16 cellular contexts compared by ENCODE assay signal in genomic region chr7:144238530-144239082, GRCh38. TPM values are rescaled to one million over a fixed set of nuclear protein-coding genes. Genes with fewer than 3 reads are reported as not detected.
A peak's percentile ranks its signal among the peaks of the same experiment; 100 is the strongest.
DNase-seq lines count a peak whose midpoint lies in the region; ATAC-seq, FAIRE-seq and TF ChIP-seq lines count a peak whose summit lies in the region.
"Not testable (repeated sequence)": the region's sequence is repeated elsewhere in the genome, so short reads cannot be mapped to it uniquely, and the experiment has no call there.
"Had no signal": no experiment of that assay in that cellular context is flagged by ENCODE, and none has a peak within 500 bp of the region (broad histone marks: within the 10 kb centered on the region; RNA-seq: fewer than 3 reads in every experiment).

No MANE protein-coding gene starts in this region.

- not testable (repeated sequence) for H2BK5ac ChIP-seq in mesendoderm (ENCODE audit: low read length)

- H3K79me1 ChIP-seq in mesendoderm (ENCODE audit: low read length): not testable (repeated sequence)

- not testable (repeated sequence) for H3K4ac ChIP-seq in mesendoderm (ENCODE audit: low read depth, low read length)

- dilution Hi-C loops in endothelial cell of umbilical vein (cut with MboI; ENCODE audit: extremely low pct_ligation_motif_present, low sequenced_read_pairs): not testable (repeated sequence)

- not testable (repeated sequence) for H3K4me3 Mint-ChIP-seq in GM23338; activated CD8-positive, alpha-beta memory T cell treated with anti-CD3 and anti-CD28 coated beads, Interleukin-2, amount 10 ng/mL, durations not matched to agents 7 days and 5 days

- TF ChIP-seq CTCF in GM23338 (conservative IDR thresholded peaks at IDR 0.05; ENCODE audit: low read depth in 2 of 2); PC-3 (conservative IDR thresholded peaks at IDR 0.05; ENCODE audit: low read depth, low read length); endothelial cell of umbilical vein (IDR thresholded peaks at IDR 0.05; ENCODE audit: extremely low read depth in 1 of 2, insufficient read depth in 1 of 2, low read depth in 1 of 2, low read length in 2 of 2); upper lobe of right lung (IDR thresholded peaks at IDR 0.05): not testable (repeated sequence)

- H3K9me3 ChIP-seq in PC-3 (ENCODE audit: low read length); endothelial cell of umbilical vein (replicated peaks; ENCODE audit: control insufficient read depth, insufficient read depth, low read length); upper lobe of right lung: not testable (repeated sequence)

- not testable (repeated sequence) for H3K27ac Mint-ChIP-seq in GM23338; activated CD8-positive, alpha-beta memory T cell treated with anti-CD3 and anti-CD28 coated beads, Interleukin-2, amount 10 ng/mL, durations not matched to agents 7 days and 5 days

- not testable (repeated sequence) for H3K4me2 ChIP-seq in GM23338; PC-3 (ENCODE audit: low read length); endothelial cell of umbilical vein (ENCODE audit: insufficient read depth, low read length); mesendoderm (ENCODE audit: low read length)

- not testable (repeated sequence) for H3K9me3 Mint-ChIP-seq in GM23338; activated CD8-positive, alpha-beta memory T cell treated with anti-CD3 and anti-CD28 coated beads, Interleukin-2, amount 10 ng/mL, durations not matched to agents 7 days and 5 days (ENCODE audit: low read depth)

- not testable (repeated sequence) for H2BK120ac ChIP-seq in mesendoderm (ENCODE audit: low read depth, low read length)

- FAIRE-seq in endothelial cell of umbilical vein (lab: Jason Lieb, UNC): not testable (repeated sequence)

- not testable (repeated sequence) for H2BK15ac ChIP-seq in mesendoderm (replicated peaks; ENCODE audit: low read depth)

- H3K36me3 ChIP-seq in GM23338 (ENCODE audit: insufficient read depth); PC-3 (ENCODE audit: low read depth, low read length); endothelial cell of umbilical vein (ENCODE audit: control insufficient read depth in 2 of 2, extremely low read depth in 1 of 2, insufficient read depth in 2 of 2, low read length in 2 of 2); mesendoderm (ENCODE audit: control insufficient read depth, insufficient read depth, low read length); upper lobe of right lung: not testable (repeated sequence)

- H3K27me3 Mint-ChIP-seq in GM23338 (ENCODE audit: insufficient read depth, low read depth, poor library complexity); activated CD8-positive, alpha-beta memory T cell treated with anti-CD3 and anti-CD28 coated beads, Interleukin-2, amount 10 ng/mL, durations not matched to agents 7 days and 5 days: not testable (repeated sequence)

- CTCF ChIA-PET in PC-3 (lab: Charles Lee); activated CD8-positive, alpha-beta memory T cell treated with anti-CD3 and anti-CD28 coated beads, Interleukin-2, amount 10 ng/mL, durations not matched to agents 7 days and 5 days (lab: Charles Lee); endothelial cell of umbilical vein (lab: Charles Lee): not testable (repeated sequence)

- not testable (repeated sequence) for H2AK5ac ChIP-seq in mesendoderm (ENCODE audit: low read length)

- H3K27ac ChIP-seq in GM23338 (ENCODE audit: low read depth); PC-3 (ENCODE audit: low read length); endothelial cell of umbilical vein (ENCODE audit: insufficient read depth, low read depth, low read length); mesendoderm (ENCODE audit: low read depth, low read length); upper lobe of right lung: not testable (repeated sequence)

- DNase-seq in GM23338 (ENCODE audit: low spot score) (peak; percentile 2), PC-3 (peak; percentile 0), endothelial cell of umbilical vein (ENCODE audit: low read depth, low spot score) (peak; percentile 0), mesendoderm (peak; percentile 0)
- DNase-seq in activated CD8-positive, alpha-beta memory T cell treated with anti-CD3 and anti-CD28 coated beads, Interleukin-2, amount 10 ng/mL, durations not matched to agents 7 days and 5 days: peak; percentile 22
- DNase-seq in Right ventricle myocardium inferior (ENCODE audit: missing footprints); upper lobe of right lung: not testable (repeated sequence)

- not testable (repeated sequence) for H3K36me3 Mint-ChIP-seq in GM23338 (ENCODE audit: low read depth); activated CD8-positive, alpha-beta memory T cell treated with anti-CD3 and anti-CD28 coated beads, Interleukin-2, amount 10 ng/mL, durations not matched to agents 7 days and 5 days

- intact Hi-C loops in PC-3 (cut with micrococcal nuclease); endothelial cell of umbilical vein (cut with micrococcal nuclease); Right ventricle myocardium inferior (cut with DNase I); upper lobe of right lung (cut with DNase I): not testable (repeated sequence)

- H3K4me1 ChIP-seq in GM23338 (ENCODE audit: insufficient read depth); PC-3 (ENCODE audit: insufficient read depth, low read length); endothelial cell of umbilical vein (ENCODE audit: control insufficient read depth, extremely low read depth, insufficient read depth, low read length); mesendoderm (ENCODE audit: control insufficient read depth, low read depth, low read length); upper lobe of right lung: not testable (repeated sequence)

- not testable (repeated sequence) for H3K27me3 ChIP-seq in GM23338 (ENCODE audit: insufficient read depth); PC-3 (ENCODE audit: low read length); endothelial cell of umbilical vein (ENCODE audit: control insufficient read depth in 2 of 2, insufficient read depth in 2 of 2, low read length in 2 of 2); mesendoderm (ENCODE audit: insufficient read depth, low read length, poor library complexity); upper lobe of right lung

- H3K79me2 ChIP-seq in GM23338 (replicated peaks; ENCODE audit: insufficient read depth); PC-3 (ENCODE audit: low read length); endothelial cell of umbilical vein (ENCODE audit: control insufficient read depth, insufficient read depth, low read length); mesendoderm (ENCODE audit: control insufficient read depth, insufficient read depth, low read length): not testable (repeated sequence)

- BruUV-seq in PC-3 (replicated peaks; lab: Mats Ljungman, UMichigan); endothelial cell of umbilical vein (replicated peaks; lab: Mats Ljungman, UMichigan): not testable (repeated sequence)

- WGBS in mesendoderm (ENCODE audit: extremely low coverage, insufficient coverage, low lambda C conversion rate): no CpG with 5 or more reads among the region's 2 CpGs

- H3K9me1 ChIP-seq in endothelial cell of umbilical vein (replicated peaks; ENCODE audit: control insufficient read depth, extremely low read depth, insufficient read depth, low read length): not testable (repeated sequence)

- not testable (repeated sequence) for H4K5ac ChIP-seq in mesendoderm (ENCODE audit: low read length)

- TF ChIP-seq POLR2A in endothelial cell of umbilical vein (IDR thresholded peaks at IDR 0.05; ENCODE audit: low read depth, low read length): not testable (repeated sequence)

- peak; percentile 93 for ATAC-seq in GM23338
- ATAC-seq in PC-3; activated CD8-positive, alpha-beta memory T cell treated with anti-CD3 and anti-CD28 coated beads, Interleukin-2, amount 10 ng/mL, durations not matched to agents 7 days and 5 days: not testable (repeated sequence)
- peak; percentile 9 for ATAC-seq in Right ventricle myocardium inferior
- ATAC-seq in upper lobe of right lung: peak; percentile 42

- not testable (repeated sequence) for H4K8ac ChIP-seq in mesendoderm (ENCODE audit: low read depth, low read length)

- H3K4me3 ChIP-seq in GM23338; PC-3 (ENCODE audit: low read length); endothelial cell of umbilical vein (replicated peaks in 1 of 3; ENCODE audit: insufficient read depth in 1 of 3, low read depth in 1 of 3, low read length in 3 of 3); mesendoderm (ENCODE audit: low read length); upper lobe of right lung: not testable (repeated sequence)

- not testable (repeated sequence) for H4K20me1 ChIP-seq in GM23338 (replicated peaks; ENCODE audit: insufficient read depth); PC-3 (ENCODE audit: low read length); endothelial cell of umbilical vein (replicated peaks; ENCODE audit: control insufficient read depth, extremely low read depth, insufficient read depth, low read length)

- not testable (repeated sequence) for H3K56ac ChIP-seq in mesendoderm (ENCODE audit: low read length)

- POLR2A ChIA-PET in PC-3 (lab: Charles Lee; ENCODE audit: unreplicated experiment); endothelial cell of umbilical vein (lab: Charles Lee): not testable (repeated sequence)

- not testable (repeated sequence) for H3K9me2 ChIP-seq in GM23338 (ENCODE audit: insufficient read depth); PC-3 (replicated peaks; ENCODE audit: low read length)

- H3K9ac ChIP-seq in PC-3 (ENCODE audit: low read length); endothelial cell of umbilical vein (replicated peaks; ENCODE audit: extremely low read depth, insufficient read depth, low read length); mesendoderm (ENCODE audit: low read length): not testable (repeated sequence)

- H3K18ac ChIP-seq in mesendoderm (ENCODE audit: low read length): not testable (repeated sequence)

- not testable (repeated sequence) for H3K23ac ChIP-seq in mesendoderm (ENCODE audit: low read length)

- not testable (repeated sequence) for H3F3A ChIP-seq in GM23338 (replicated peaks; ENCODE audit: low read depth); PC-3 (ENCODE audit: low read length, unreplicated experiment)

- not testable (repeated sequence) for H2AFZ ChIP-seq in GM23338; PC-3 (ENCODE audit: low read length); endothelial cell of umbilical vein (ENCODE audit: low read depth, low read length)

- not testable (repeated sequence) for H3K4me1 Mint-ChIP-seq in GM23338; activated CD8-positive, alpha-beta memory T cell treated with anti-CD3 and anti-CD28 coated beads, Interleukin-2, amount 10 ng/mL, durations not matched to agents 7 days and 5 days

RNA-seq across cellular contexts. Expression of gene OR2A42, which starts 0.8 kb away (rescaled TPM):
- 0.27 and 0.28 TPM in 2 replicates for total RNA-seq in GM23338 (2014; rRNA removed; shearing (Covaris generic))
- polyA plus RNA-seq in GM23338 (2016; fragmentation: Nextera tagmentation; extraction: Ambion mirVana) (1.8 and 2.1 TPM in 2 replicates), endothelial cell of umbilical vein (not detected in 2 replicates)
- total RNA-seq in PC-3 (2014; rRNA removed) (0.40 TPM in 1 of 2 replicates, not detected in the other), endothelial cell of umbilical vein (not detected in 2 replicates), Right ventricle myocardium inferior (not detected), upper lobe of right lung (not detected)
- not detected for total RNA-seq in activated CD8-positive, alpha-beta memory T cell treated with anti-CD3 and anti-CD28 coated beads, Interleukin-2, amount 10 ng/mL, durations not matched to agents 7 days and 5 days
- 0.01 TPM in 1 of 2 replicates, not detected in the other for polyA plus RNA-seq in endothelial cell of umbilical vein (2011; cell fraction: cytosol; rRNA removed)
- polyA plus RNA-seq in endothelial cell of umbilical vein (2011; cell fraction: nucleus; rRNA removed): not detected in 2 replicates
- polyA plus RNA-seq in endothelial cell of umbilical vein (2012): 0.11 TPM in 1 of 2 replicates, not detected in the other
- polyA minus RNA-seq in endothelial cell of umbilical vein: 0.13 TPM in 1 of 2 replicates, not detected in the other
- not detected for polyA minus RNA-seq in endothelial cell of umbilical vein (2011; cell fraction: cytosol; rRNA and poly(A)+ RNA removed)
- not detected in 2 replicates for polyA minus RNA-seq in endothelial cell of umbilical vein (2011; cell fraction: nucleus; rRNA and poly(A)+ RNA removed)
- polyA plus RNA-seq in mesendoderm (2013, experiment 1 of 2): not detected
- not detected for polyA plus RNA-seq in mesendoderm (2013, experiment 2 of 2)
- total RNA-seq: A172; Calu3; CD4-positive, alpha-beta memory T cell; Daoy; H4; HFFc6 had no signal
- polyA plus RNA-seq: BJ; CD4-positive, alpha-beta memory T cell had no signal

RNA-seq across cellular contexts. Expression of gene OR2A7, which starts 26.0 kb away (rescaled TPM):
- 1.6 and 2.2 TPM in 2 replicates for total RNA-seq in GM23338 (2014; rRNA removed; shearing (Covaris generic))
- 1.7 and 3.2 TPM in 2 replicates for polyA plus RNA-seq in GM23338 (2016; fragmentation: Nextera tagmentation; extraction: Ambion mirVana)
- total RNA-seq in PC-3 (2014; rRNA removed): 0.69 TPM in 2 replicates
- 1 to 10 TPM in 1 of 2 experiments, under 1 TPM in 1; 0.54 to 1.4 TPM for total RNA-seq in activated CD8-positive, alpha-beta memory T cell treated with anti-CD3 and anti-CD28 coated beads, Interleukin-2, amount 10 ng/mL, durations not matched to agents 7 days and 5 days
- 0.21 TPM in 1 of 2 replicates, not detected in the other for total RNA-seq in endothelial cell of umbilical vein
- polyA plus RNA-seq in endothelial cell of umbilical vein: 0.10 and 0.33 TPM in 2 replicates
- polyA plus RNA-seq in endothelial cell of umbilical vein (2011; cell fraction: cytosol; rRNA removed): 0.06 TPM in 1 of 2 replicates, not detected in the other
- polyA plus RNA-seq in endothelial cell of umbilical vein (2011; cell fraction: nucleus; rRNA removed): 0.22 and 0.53 TPM in 2 replicates
- not detected in 2 replicates for polyA plus RNA-seq in endothelial cell of umbilical vein (2012)
- polyA minus RNA-seq in endothelial cell of umbilical vein: 0.68 TPM in 1 of 2 replicates, not detected in the other
- not detected for polyA minus RNA-seq in endothelial cell of umbilical vein (2011; cell fraction: cytosol; rRNA and poly(A)+ RNA removed)
- not detected in 2 replicates for polyA minus RNA-seq in endothelial cell of umbilical vein (2011; cell fraction: nucleus; rRNA and poly(A)+ RNA removed)
- total RNA-seq in Right ventricle myocardium inferior: 0.22 TPM
- 1.3 TPM for polyA plus RNA-seq in mesendoderm (2013, experiment 1 of 2)
- 1.2 TPM for polyA plus RNA-seq in mesendoderm (2013, experiment 2 of 2)
- total RNA-seq in upper lobe of right lung: 13.9 TPM
- total RNA-seq: A172, GM23248, H4, HFFc6 had no signal

RNA-seq across cellular contexts. Expression of gene CTAGE8, which starts 30.5 kb away (rescaled TPM):
- total RNA-seq in GM23338 (2014; rRNA removed; shearing (Covaris generic)): 0.52 and 1.4 TPM in 2 replicates
- 1.3 and 3.1 TPM in 2 replicates for polyA plus RNA-seq in GM23338 (2016; fragmentation: Nextera tagmentation; extraction: Ambion mirVana)
- 0.69 and 1.2 TPM in 2 replicates for total RNA-seq in PC-3 (2014; rRNA removed)
- total RNA-seq in activated CD8-positive, alpha-beta memory T cell treated with anti-CD3 and anti-CD28 coated beads, Interleukin-2, amount 10 ng/mL, durations not matched to agents 7 days and 5 days: not detected
- 0.30 and 0.49 TPM in 2 replicates for total RNA-seq in endothelial cell of umbilical vein
- 0.03 and 0.06 TPM in 2 replicates for polyA plus RNA-seq in endothelial cell of umbilical vein
- polyA plus RNA-seq in endothelial cell of umbilical vein (2011; cell fraction: cytosol; rRNA removed): 0.04 and 0.05 TPM in 2 replicates
- 0.48 TPM in 1 of 2 replicates, not detected in the other for polyA plus RNA-seq in endothelial cell of umbilical vein (2011; cell fraction: nucleus; rRNA removed)
- polyA plus RNA-seq in endothelial cell of umbilical vein (2012): 0.07 and 0.11 TPM in 2 replicates
- polyA minus RNA-seq in endothelial cell of umbilical vein: 0.13 TPM in 1 of 2 replicates, not detected in the other
- 0.41 TPM for polyA minus RNA-seq in endothelial cell of umbilical vein (2011; cell fraction: cytosol; rRNA and poly(A)+ RNA removed)
- not detected in 2 replicates for polyA minus RNA-seq in endothelial cell of umbilical vein (2011; cell fraction: nucleus; rRNA and poly(A)+ RNA removed)
- total RNA-seq in Right ventricle myocardium inferior: 0.22 TPM
- not detected for polyA plus RNA-seq in mesendoderm (2013, experiment 1 of 2)
- polyA plus RNA-seq in mesendoderm (2013, experiment 2 of 2): not detected
- 4.9 TPM for total RNA-seq in upper lobe of right lung
- total RNA-seq: A172, GM23248, HFFc6 had no signal
- polyA plus RNA-seq: GM23248 had no signal

RNA-seq across cellular contexts. Expression of gene ARHGEF35, which starts 43.0 kb away (rescaled TPM):
- 21.4 and 26.3 TPM in 2 replicates for total RNA-seq in GM23338 (2014; rRNA removed; shearing (Covaris generic))
- 27.6 and 32.3 TPM in 2 replicates for polyA plus RNA-seq in GM23338 (2016; fragmentation: Nextera tagmentation; extraction: Ambion mirVana)
- 10.8 TPM in 2 replicates for total RNA-seq in PC-3 (2014; rRNA removed)
- total RNA-seq in activated CD8-positive, alpha-beta memory T cell treated with anti-CD3 and anti-CD28 coated beads, Interleukin-2, amount 10 ng/mL, durations not matched to agents 7 days and 5 days: 1 to 10 TPM; 1.7 to 2.6 TPM
- total RNA-seq in endothelial cell of umbilical vein: 0.48 and 0.82 TPM in 2 replicates
- polyA plus RNA-seq in endothelial cell of umbilical vein: not detected in 2 replicates
- 0.05 and 0.11 TPM in 2 replicates for polyA plus RNA-seq in endothelial cell of umbilical vein (2011; cell fraction: cytosol; rRNA removed)
- polyA plus RNA-seq in endothelial cell of umbilical vein (2011; cell fraction: nucleus; rRNA removed): not detected in 2 replicates
- polyA plus RNA-seq in endothelial cell of umbilical vein (2012): 0.10 and 0.43 TPM in 2 replicates
- 0.44 TPM in 1 of 2 replicates, not detected in the other for polyA minus RNA-seq in endothelial cell of umbilical vein
- 1.6 TPM for polyA minus RNA-seq in endothelial cell of umbilical vein (2011; cell fraction: cytosol; rRNA and poly(A)+ RNA removed)
- polyA minus RNA-seq in endothelial cell of umbilical vein (2011; cell fraction: nucleus; rRNA and poly(A)+ RNA removed): 0.34 TPM in 1 of 2 replicates, not detected in the other
- total RNA-seq in Right ventricle myocardium inferior: 0.87 TPM
- polyA plus RNA-seq in mesendoderm (2013, experiment 1 of 2): 8.4 TPM
- 8.4 TPM for polyA plus RNA-seq in mesendoderm (2013, experiment 2 of 2)
- total RNA-seq in upper lobe of right lung: 11.5 TPM
- total RNA-seq: A172, HFFc6 had no signal

RNA-seq across cellular contexts. Expression of gene CTAGE4, which starts 55.3 kb away (rescaled TPM):
- total RNA-seq in GM23338 (2014; rRNA removed; shearing (Covaris generic)): 3.4 and 10.1 TPM in 2 replicates
- polyA plus RNA-seq in GM23338 (2016; fragmentation: Nextera tagmentation; extraction: Ambion mirVana): 4.3 and 4.9 TPM in 2 replicates
- total RNA-seq in PC-3 (2014; rRNA removed): 1.4 and 1.6 TPM in 2 replicates
- total RNA-seq in activated CD8-positive, alpha-beta memory T cell treated with anti-CD3 and anti-CD28 coated beads, Interleukin-2, amount 10 ng/mL, durations not matched to agents 7 days and 5 days: 1 to 10 TPM; 1.2 to 1.8 TPM
- 0.30 TPM in 1 of 2 replicates, not detected in the other for total RNA-seq in endothelial cell of umbilical vein
- polyA plus RNA-seq in endothelial cell of umbilical vein: 0.03 and 0.04 TPM in 2 replicates
- polyA plus RNA-seq in endothelial cell of umbilical vein (2011; cell fraction: cytosol; rRNA removed): 0.03 and 0.06 TPM in 2 replicates
- polyA plus RNA-seq in endothelial cell of umbilical vein (2011; cell fraction: nucleus; rRNA removed): 0.48 and 0.74 TPM in 2 replicates
- 0.07 TPM in 1 of 2 replicates, not detected in the other for polyA plus RNA-seq in endothelial cell of umbilical vein (2012)
- polyA minus RNA-seq in endothelial cell of umbilical vein: 0.10 TPM in 1 of 2 replicates, not detected in the other
- polyA minus RNA-seq in endothelial cell of umbilical vein (2011; cell fraction: cytosol; rRNA and poly(A)+ RNA removed): 0.82 TPM
- polyA minus RNA-seq in endothelial cell of umbilical vein (2011; cell fraction: nucleus; rRNA and poly(A)+ RNA removed): 0.34 and 0.43 TPM in 2 replicates
- 0.30 TPM for total RNA-seq in Right ventricle myocardium inferior
- 6.7 TPM for polyA plus RNA-seq in mesendoderm (2013, experiment 1 of 2)
- polyA plus RNA-seq in mesendoderm (2013, experiment 2 of 2): 6.4 TPM
- total RNA-seq in upper lobe of right lung: 9.5 TPM
- total RNA-seq: A172, A673, GM23248, HFFc6 had no signal
